In the genomic region with DNA sequence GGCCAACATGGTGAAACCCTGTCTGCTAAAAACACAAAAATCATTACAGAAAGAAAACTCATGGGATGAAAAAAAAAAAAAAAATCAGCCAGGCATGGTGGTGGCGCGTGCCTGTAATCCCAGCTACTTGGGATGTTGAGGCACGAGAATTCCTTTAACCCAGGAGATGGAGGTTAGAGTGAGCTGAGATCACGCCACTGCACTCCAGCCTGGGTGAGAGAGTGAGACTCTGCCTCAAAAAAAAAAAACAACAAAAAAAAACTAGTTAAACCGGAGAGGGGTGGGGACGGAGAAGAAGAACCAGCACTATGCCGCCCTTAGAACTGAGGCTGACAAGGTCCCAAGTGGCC, we compare ENCODE assay signal across 9 cellular contexts. TPM values are rescaled to one million over a fixed set of nuclear protein-coding genes. Genes with fewer than 3 reads are reported as not detected.
DNase-seq lines count a peak whose midpoint lies in the region; ATAC-seq, FAIRE-seq and TF ChIP-seq lines count a peak whose summit lies in the region.
"Had no signal": no experiment of that assay in that cellular context is flagged by ENCODE, and none has a peak within 500 bp of the region (broad histone marks: within the 10 kb centered on the region; RNA-seq: fewer than 3 reads in every experiment).

No MANE protein-coding gene starts in this region.

- H3K4me3 Mint-ChIP-seq in CD4-positive, CD25-positive, alpha-beta regulatory T cell: peak overlapping the region; percentile 66 to 90 (median 78)
- H3K4me3 Mint-ChIP-seq in astrocyte (ENCODE audit: unreplicated experiment): no peak overlapping the region
- H3K4me3 Mint-ChIP-seq in neural progenitor cell: peak overlapping the region; percentile 73

- TF ChIP-seq CTCF in HL-60 (IDR thresholded peaks at IDR 0.05; ENCODE audit: insufficient read depth, low read length): no peak
- no peak for TF ChIP-seq CTCF in astrocyte (IDR thresholded peaks at IDR 0.05; ENCODE audit: insufficient read depth, low read depth, low read length)
- no peak for TF ChIP-seq CTCF in neural progenitor cell (IDR thresholded peaks at IDR 0.05)

- ATAC-seq in CD4-positive, CD25-positive, alpha-beta regulatory T cell (ENCODE audit: low read depth in 2 of 2): no peak
- ATAC-seq in GM18858 (IDR thresholded peaks at IDR 0.05; ENCODE audit: unreplicated experiment) (no peak), HG03565 (IDR thresholded peaks at IDR 0.05; ENCODE audit: unreplicated experiment) (no peak)

- peak overlapping the region; percentile 68 for H3K4me2 ChIP-seq in astrocyte (ENCODE audit: low read length)
- H3K4me2 ChIP-seq in neural progenitor cell: peak overlapping the region; percentile 47

- H3K27me3 ChIP-seq in CD4-positive, CD25-positive, alpha-beta regulatory T cell (ENCODE audit: control insufficient read depth, insufficient read depth, low read length): no peaks in the 10 kb centered on the region
- H3K27me3 ChIP-seq in HL-60 (ENCODE audit: insufficient read depth, poor library complexity, severe bottlenecking): no peaks in the 10 kb centered on the region
- H3K27me3 ChIP-seq in astrocyte (ENCODE audit: insufficient read depth, low read length): peaks cover 15% of the 10 kb centered on the region
- H3K27me3 ChIP-seq in neural progenitor cell: peaks cover 75% of the 10 kb centered on the region

- no peaks in the 10 kb centered on the region for H3K36me3 ChIP-seq in CD4-positive, CD25-positive, alpha-beta regulatory T cell (ENCODE audit: control insufficient read depth, insufficient read depth, low read length)
- H3K36me3 ChIP-seq in astrocyte (ENCODE audit: insufficient read depth, low read length): no peaks in the 10 kb centered on the region
- no peaks in the 10 kb centered on the region for H3K36me3 ChIP-seq in neural progenitor cell
- H3K36me3 ChIP-seq: cardiac muscle cell had no signal

- peak overlapping the region; percentile 52 for H2AFZ ChIP-seq in astrocyte (ENCODE audit: low read depth, low read length)
- H2AFZ ChIP-seq in neural progenitor cell (replicated peaks): no peak overlapping the region

- no peaks in the 10 kb centered on the region for H3K9me3 Mint-ChIP-seq in CD4-positive, CD25-positive, alpha-beta regulatory T cell
- H3K9me3 Mint-ChIP-seq in astrocyte (ENCODE audit: unreplicated experiment) (peaks cover 5% of the 10 kb centered on the region), neural progenitor cell (peaks cover 9% of the 10 kb centered on the region)

- no peak for DNase-seq in CD4-positive, CD25-positive, alpha-beta regulatory T cell
- no peak for DNase-seq in HL-60 (ENCODE audit: low read depth in 1 of 2, low spot score in 1 of 2)
- DNase-seq in astrocyte (ENCODE audit: low read depth): no peak
- DNase-seq in neural progenitor cell (ENCODE audit: low spot score): no peak
- no peak for DNase-seq in NCI-H128 (lab: John Stamatoyannopoulos, UW; ENCODE audit: unreplicated experiment)
- DNase-seq in NCI-H748 (lab: John Stamatoyannopoulos, UW; ENCODE audit: unreplicated experiment): no peak

- H3K4me1 ChIP-seq in CD4-positive, CD25-positive, alpha-beta regulatory T cell (ENCODE audit: control insufficient read depth, insufficient read depth, low read length, poor library complexity, severe bottlenecking): peaks cover 28% of the 10 kb centered on the region
- H3K4me1 ChIP-seq in astrocyte (ENCODE audit: insufficient read depth, low read length): peaks cover 7% of the 10 kb centered on the region
- peaks cover 22% of the 10 kb centered on the region for H3K4me1 ChIP-seq in neural progenitor cell

- H3K9me3 ChIP-seq in CD4-positive, CD25-positive, alpha-beta regulatory T cell (ENCODE audit: control insufficient read depth in 2 of 2, low read length in 2 of 2): no peaks in the 10 kb centered on the region
- H3K9me3 ChIP-seq in astrocyte (ENCODE audit: insufficient read depth, low read depth, low read length) (no peaks in the 10 kb centered on the region), neural progenitor cell (ENCODE audit: low read depth) (no peaks in the 10 kb centered on the region)

- peaks cover 11% of the 10 kb centered on the region for H3K27me3 Mint-ChIP-seq in CD4-positive, CD25-positive, alpha-beta regulatory T cell
- H3K27me3 Mint-ChIP-seq in astrocyte (ENCODE audit: low read depth, unreplicated experiment) (peaks cover 8% of the 10 kb centered on the region), neural progenitor cell (ENCODE audit: insufficient read depth, low read depth) (peaks cover 20% of the 10 kb centered on the region)

- no peak for FAIRE-seq in astrocyte (lab: Jason Lieb, UNC)

- no peak overlapping the region for H3K9ac ChIP-seq in astrocyte (ENCODE audit: low read length)
- H3K9ac ChIP-seq in neural progenitor cell: no peak overlapping the region

- H3K4me3 ChIP-seq in CD4-positive, CD25-positive, alpha-beta regulatory T cell (ENCODE audit: low read depth, low read length): peak overlapping the region; percentile 3
- H3K4me3 ChIP-seq in HL-60 (replicated peaks; ENCODE audit: insufficient read depth, low read length) (no peak overlapping the region), astrocyte (ENCODE audit: insufficient read depth, low read depth, low read length) (no peak overlapping the region), neural progenitor cell (no peak overlapping the region)
- H3K4me3 ChIP-seq: cardiac muscle cell had no signal

- H3K27ac Mint-ChIP-seq in CD4-positive, CD25-positive, alpha-beta regulatory T cell: peak overlapping the region; percentile 68 to 86 (median 74)
- H3K27ac Mint-ChIP-seq in astrocyte (ENCODE audit: unreplicated experiment) (no peak overlapping the region), neural progenitor cell (peak overlapping the region; percentile 81)

- peaks cover 19% of the 10 kb centered on the region for H3F3A ChIP-seq in neural progenitor cell (ENCODE audit: low read depth)

- no peaks in the 10 kb centered on the region for H3K36me3 Mint-ChIP-seq in CD4-positive, CD25-positive, alpha-beta regulatory T cell
- H3K36me3 Mint-ChIP-seq in astrocyte (ENCODE audit: low read depth, unreplicated experiment) (no peaks in the 10 kb centered on the region), neural progenitor cell (no peaks in the 10 kb centered on the region)

- no peaks in the 10 kb centered on the region for H3K79me2 ChIP-seq in astrocyte (ENCODE audit: insufficient read depth, low read length)
- H3K79me2 ChIP-seq in neural progenitor cell (ENCODE audit: low read depth): no peaks in the 10 kb centered on the region

- peaks cover 0 to 28% (median 5%) of the 10 kb centered on the region in 4 donors for H3K4me1 Mint-ChIP-seq in CD4-positive, CD25-positive, alpha-beta regulatory T cell
- peaks cover 2% of the 10 kb centered on the region for H3K4me1 Mint-ChIP-seq in astrocyte (ENCODE audit: low read depth, unreplicated experiment)
- H3K4me1 Mint-ChIP-seq in neural progenitor cell: peaks cover 37% of the 10 kb centered on the region

- H3K27ac ChIP-seq in CD4-positive, CD25-positive, alpha-beta regulatory T cell (ENCODE audit: insufficient read depth, low read length, poor library complexity, severe bottlenecking): peak overlapping the region; percentile 51
- H3K27ac ChIP-seq in HL-60 (replicated peaks) (peak overlapping the region; percentile 69; the same call in 1 of the 2 replicates), astrocyte (ENCODE audit: low read depth, low read length) (no peak overlapping the region), neural progenitor cell (no peak overlapping the region)
- H3K27ac ChIP-seq: cardiac muscle cell had no signal

- H4K20me1 ChIP-seq in astrocyte (ENCODE audit: insufficient read depth, low read length) (no peaks in the 10 kb centered on the region), neural progenitor cell (ENCODE audit: low read depth) (no peaks in the 10 kb centered on the region)

RNA-seq across cellular contexts. Expression of a gene that starts 7.4 kb away (rescaled TPM):
- not detected for total RNA-seq in CD4-positive, CD25-positive, alpha-beta regulatory T cell
- under 1 TPM in 2 of 4 donors, not detected in 2; 0.09 to 0.17 TPM for polyA plus RNA-seq in CD4-positive, CD25-positive, alpha-beta regulatory T cell
- total RNA-seq in astrocyte: 0.89 and 1.7 TPM in 2 replicates
- total RNA-seq in neural progenitor cell (ENCODE audit: low replicate concordance): 0.25 TPM in 1 of 2 replicates, not detected in the other

RNA-seq across cellular contexts. Expression of a gene that starts 9.1 kb away (rescaled TPM):
- 41.4 TPM for total RNA-seq in CD4-positive, CD25-positive, alpha-beta regulatory T cell
- polyA plus RNA-seq in CD4-positive, CD25-positive, alpha-beta regulatory T cell: 10 to 100 TPM; 25.2 to 29.4 (median 28.2) TPM
- total RNA-seq in astrocyte: 23.6 and 25.5 TPM in 2 replicates
- 13.1 and 40.9 TPM in 2 replicates for total RNA-seq in neural progenitor cell (ENCODE audit: low replicate concordance)

RNA-seq across cellular contexts. Expression of a gene that starts 21.3 kb away (rescaled TPM):
- not detected for total RNA-seq in CD4-positive, CD25-positive, alpha-beta regulatory T cell
- polyA plus RNA-seq in CD4-positive, CD25-positive, alpha-beta regulatory T cell: not detected
- total RNA-seq in astrocyte: not detected in 2 replicates
- 0.11 TPM in 1 of 2 replicates, not detected in the other for total RNA-seq in neural progenitor cell (ENCODE audit: low replicate concordance)

RNA-seq across cellular contexts. Expression of a gene that starts 31.3 kb away (rescaled TPM):
- 1.1 TPM for total RNA-seq in CD4-positive, CD25-positive, alpha-beta regulatory T cell
- 1 to 10 TPM in 2 of 4 donors, under 1 TPM in 2; 0.54 to 2.2 (median 1.1) TPM for polyA plus RNA-seq in CD4-positive, CD25-positive, alpha-beta regulatory T cell
- total RNA-seq in astrocyte: 164 and 191 TPM in 2 replicates
- total RNA-seq in neural progenitor cell (ENCODE audit: low replicate concordance): 32.6 and 72.2 TPM in 2 replicates

RNA-seq across cellular contexts. Expression of a gene that starts 40.8 kb away (rescaled TPM):
- 14.3 TPM for total RNA-seq in CD4-positive, CD25-positive, alpha-beta regulatory T cell
- 1 to 10 TPM; 2.2 to 3.0 (median 2.6) TPM for polyA plus RNA-seq in CD4-positive, CD25-positive, alpha-beta regulatory T cell
- total RNA-seq in astrocyte: 33.2 and 35.8 TPM in 2 replicates
- total RNA-seq in neural progenitor cell (ENCODE audit: low replicate concordance): 8.1 and 12.9 TPM in 2 replicates

Comparison
In these comparisons a context has a peak if more than half of its experiments do, and no peak if none do; other contexts are left out.
1. H3K27ac ChIP-seq: peak in CD4-positive, CD25-positive, alpha-beta regulatory T cell (single experiment) and HL-60 (single experiment); none in astrocyte (single experiment) and neural progenitor cell (single experiment).